9 cellular contexts compared by ENCODE assay signal in the genomic region with DNA sequence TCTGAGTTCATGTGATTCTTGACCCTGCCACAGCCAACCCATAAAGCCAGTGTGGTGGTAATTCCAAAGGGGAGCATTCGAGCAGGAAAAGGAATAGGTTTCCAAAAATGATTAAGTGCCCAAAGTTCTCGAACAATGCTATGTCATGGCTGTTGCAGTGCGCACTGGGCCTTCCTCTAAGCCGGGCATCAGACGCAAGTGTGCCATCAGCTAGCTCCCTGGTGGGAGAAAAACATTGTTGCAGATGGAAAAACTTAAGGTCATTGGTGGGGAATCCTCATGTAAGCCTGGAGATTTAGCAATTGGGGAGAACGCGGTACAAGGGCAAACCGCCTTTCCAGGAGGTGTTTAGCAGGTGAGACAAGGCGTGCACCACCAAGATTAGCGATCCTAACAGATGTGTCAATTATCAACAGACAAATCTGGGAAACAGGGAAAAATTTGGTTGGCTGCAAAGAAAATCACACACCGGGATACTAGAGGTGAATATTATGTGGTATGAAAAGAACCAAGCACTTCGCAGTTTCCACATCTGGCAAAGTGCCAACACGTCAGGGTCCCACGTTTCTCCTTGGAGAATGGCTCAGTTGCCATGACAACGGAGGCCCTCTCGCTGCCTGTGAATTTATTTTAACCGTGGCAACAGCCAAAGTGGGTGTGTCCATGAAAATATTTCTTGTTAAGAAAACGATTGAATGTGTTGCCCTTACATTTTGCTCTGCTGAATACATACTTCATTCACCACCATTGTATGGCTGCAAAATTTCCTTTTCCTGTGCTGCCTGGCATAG.
DNase-seq lines count a peak whose midpoint lies in the region; ATAC-seq and TF ChIP-seq lines count a peak whose summit lies in the region.
"Had no signal": no experiment of that assay in that cellular context is flagged by ENCODE, and none has a peak within 500 bp of the region (broad histone marks: within the 10 kb centered on the region; RNA-seq: fewer than 3 reads in every experiment).

No MANE protein-coding gene starts in this region.

- no peak for ATAC-seq in SK-N-SH treated with all-trans-retinoic acid at 6 μM for 48 hours
- ATAC-seq in GM19397 (IDR thresholded peaks at IDR 0.05; ENCODE audit: unreplicated experiment), result no peak

- H3K79me2 ChIP-seq in SK-N-SH (ENCODE audit: insufficient read depth), result no peaks in the 10 kb centered on the region
- H3K79me2 ChIP-seq in fibroblast of lung (ENCODE audit: control insufficient read depth, insufficient read depth, low read length), result no peaks in the 10 kb centered on the region

- no peaks in the 10 kb centered on the region for H3K27me3 ChIP-seq in SK-N-SH (ENCODE audit: insufficient read depth)
- no peaks in the 10 kb centered on the region for H3K27me3 ChIP-seq in fibroblast of lung (ENCODE audit: control insufficient read depth, insufficient read depth, low read length)
- no peaks in the 10 kb centered on the region for H3K27me3 ChIP-seq in stomach smooth muscle (ENCODE audit: control insufficient read depth in 1 of 2, insufficient read depth in 2 of 2, low read length in 2 of 2)
- H3K27me3 ChIP-seq: thyroid gland had no signal

- H3K4me1 ChIP-seq in SK-N-SH (ENCODE audit: control insufficient read depth in 1 of 2, insufficient read depth in 2 of 2, low read depth in 1 of 2, low read length in 1 of 2) (peaks cover 0 to 21% of the 10 kb centered on the region in 2 experiments; a peak in 1 of 4 replicates), fibroblast of lung (ENCODE audit: control insufficient read depth, extremely low read depth, insufficient read depth, low read length) (no peaks in the 10 kb centered on the region), stomach smooth muscle (ENCODE audit: control insufficient read depth, insufficient read depth, low read length) (peaks cover 10% of the 10 kb centered on the region)

- H3K4me3 ChIP-seq in SK-N-SH (ENCODE audit: low read depth in 2 of 2, low read length in 1 of 2) (no peak overlapping the region), fibroblast of lung (replicated peaks in 1 of 4; ENCODE audit: control extremely low read depth in 1 of 4, insufficient read depth in 1 of 4, low read depth in 3 of 4, low read length in 4 of 4) (no peak overlapping the region), stomach smooth muscle (ENCODE audit: low read length in 2 of 2) (no peak overlapping the region)
- H3K4me3 ChIP-seq: thyroid gland had no signal

- H3K9ac ChIP-seq in SK-N-SH (no peak overlapping the region), fibroblast of lung (ENCODE audit: insufficient read depth, low read length) (no peak overlapping the region), stomach smooth muscle (ENCODE audit: low read length in 2 of 2) (no peak overlapping the region)

- H4K20me1 ChIP-seq in SK-N-SH (ENCODE audit: insufficient read depth) (0 out of 2 replicates have a peak, but pooled peaks cover 5% of the 10 kb centered on the region), fibroblast of lung (ENCODE audit: control insufficient read depth, extremely low read depth, insufficient read depth, low read length) (no peaks in the 10 kb centered on the region)

- H2AFZ ChIP-seq in SK-N-SH (ENCODE audit: low read depth) (no peak overlapping the region), fibroblast of lung (ENCODE audit: low read length) (no peak overlapping the region)

- H3K27ac ChIP-seq in SK-N-SH (ENCODE audit: low read depth in 2 of 2, low read length in 1 of 2) (no peak overlapping the region), fibroblast of lung (ENCODE audit: insufficient read depth, low read length) (no peak overlapping the region), stomach smooth muscle (ENCODE audit: low read length) (peak overlapping the region; percentile 25)
- H3K27ac ChIP-seq: thyroid gland had no signal

- CTCF ChIA-PET in SK-N-SH (lab: Yijun Ruan, JAX), result interaction anchor here (0.6 to 22.6 kb wide), 20 partner anchors 8 to 663 kb away, joined by 3 to 460 read pairs (median 4); no protein-coding TSS in a partner anchor

- DNase-seq in SK-N-SH (no peak), SK-MEL-5 (ENCODE audit: low read depth, low spot score) (peak; percentile 32), fibroblast of lung (ENCODE audit: low read depth in 2 of 2) (peak; percentile 39 to 43), RKO (ENCODE audit: low spot score) (no peak)
- DNase-seq in stimulated activated CD4-positive, alpha-beta T cell treated with anti-CD3 and anti-CD28 coated beads, Interleukin-1b, Interleukin-23, amount 100 ng/mL, for 48 hours, result no peak
- DNase-seq: thyroid gland had no signal

- H3K9me3 ChIP-seq in SK-N-SH (no peaks in the 10 kb centered on the region), fibroblast of lung (ENCODE audit: control insufficient read depth, insufficient read depth, low read depth, low read length) (no peaks in the 10 kb centered on the region), stomach smooth muscle (ENCODE audit: control insufficient read depth in 2 of 2, low read length in 2 of 2) (no peaks in the 10 kb centered on the region)
- H3K9me3 ChIP-seq: thyroid gland had no signal

- TF ChIP-seq CTCF in SK-N-SH (IDR thresholded peaks at IDR 0.05) (no peak), fibroblast of lung (conservative IDR thresholded peaks at IDR 0.05 in 1 of 2, IDR thresholded peaks at IDR 0.05 in 1 of 2; ENCODE audit: low read depth in 1 of 2, low read length in 2 of 2) (no peak)

- H3K9me2 ChIP-seq in SK-N-SH, result no peaks in the 10 kb centered on the region

- POLR2A ChIA-PET in SK-N-SH (lab: Yijun Ruan, JAX), result no interaction called here

- H3F3A ChIP-seq in SK-N-SH (replicated peaks; ENCODE audit: insufficient read depth), result peaks cover 13% of the 10 kb centered on the region

- TF ChIP-seq RAD21 in SK-N-SH (IDR thresholded peaks at IDR 0.05; ENCODE audit: low read length), result no peak

- TF ChIP-seq EP300 in SK-N-SH (IDR thresholded peaks at IDR 0.05; ENCODE audit: borderline replicate concordance in 1 of 2, low read depth in 1 of 2, low read length in 1 of 2), result no peak

- H3K4me2 ChIP-seq in SK-N-SH (no peak overlapping the region), fibroblast of lung (ENCODE audit: extremely low read depth, insufficient read depth, low read length) (no peak overlapping the region)

- H3K36me3 ChIP-seq in SK-N-SH (replicated peaks in 1 of 2; ENCODE audit: control insufficient read depth in 1 of 2, insufficient read depth in 2 of 2, low read length in 1 of 2) (peaks cover 53% of the 10 kb centered on the region in 2 experiments), fibroblast of lung (ENCODE audit: control insufficient read depth, insufficient read depth, low read length) (no peaks in the 10 kb centered on the region), stomach smooth muscle (ENCODE audit: control insufficient read depth in 2 of 2, insufficient read depth in 2 of 2, low read length in 2 of 2) (no peaks in the 10 kb centered on the region)
- H3K36me3 ChIP-seq: thyroid gland had no signal

- in situ Hi-C loops in SK-MEL-5 (cut with HindIII; ENCODE audit: low pct_unique_long_range_greater_than_20kb, low sequenced_read_pairs), result no loop called here

- WGBS in SK-N-SH (ENCODE audit: low lambda C conversion rate), result 90% methylated on average over 18 of the region's 18 CpGs

TF ChIP-seq in SK-N-SH, 30 proteins besides CTCF, POLR2A, EP300 and RAD21:
- no peak for TF ChIP-seq TCF12 (IDR thresholded peaks at IDR 0.05)
- peak; percentile 70 for TF ChIP-seq NFIC (IDR thresholded peaks at IDR 0.05; ENCODE audit: borderline replicate concordance)

TF ChIP-seq in SK-N-SH treated with all-trans-retinoic acid at 6 μM for 48 hours, 23 proteins besides CTCF, POLR2A, EP300 and RAD21:
- TF ChIP-seq RARB (CRISPR knock-in tag; IDR thresholded peaks at IDR 0.05) (no peak), BACH2 (CRISPR knock-in tag; IDR thresholded peaks at IDR 0.05; ENCODE audit: borderline replicate concordance) (no peak), PPARA (CRISPR knock-in tag; IDR thresholded peaks at IDR 0.05; ENCODE audit: borderline replicate concordance) (no peak), ZNF8 (CRISPR knock-in tag; IDR thresholded peaks at IDR 0.05) (no peak)

Comparison
In these comparisons a context has a peak if more than half of its experiments do, and no peak if none do; other contexts are left out.
1. DNase-seq: peak in SK-MEL-5 (single experiment) and fibroblast of lung (2 of 2); none in SK-N-SH (single experiment), stimulated activated CD4-positive, alpha-beta T cell treated with anti-CD3 and anti-CD28 coated beads, Interleukin-1b, Interleukin-23, amount 100 ng/mL, for 48 hours (single experiment) and RKO (single experiment).